ENCODE assay signal across 1 cellular context in the genomic region with DNA sequence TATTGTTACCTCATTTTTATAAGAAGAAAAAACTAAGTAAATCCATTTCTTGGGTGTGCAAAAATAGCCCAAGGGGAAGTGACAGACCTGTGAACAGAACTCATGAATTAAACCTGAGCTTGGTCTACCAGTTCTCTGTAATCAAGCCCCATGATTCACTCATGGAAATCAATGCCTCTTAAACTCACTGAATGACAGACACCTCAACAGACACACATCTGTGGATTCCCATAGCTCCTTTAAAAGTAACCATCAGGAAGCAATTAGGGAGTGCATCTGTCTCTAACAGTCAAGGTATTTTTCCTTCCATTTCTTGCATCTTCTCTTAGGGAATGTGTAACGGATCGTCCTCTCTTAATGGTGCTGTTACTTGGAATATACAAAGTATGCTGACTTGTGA.
TF ChIP-seq lines count a peak whose summit lies in the region.

No MANE protein-coding gene starts in this region.

TF ChIP-seq in SK-N-SH, 30 proteins besides CTCF, POLR2A, EP300 and RAD21 (continued from another document):
- TF ChIP-seq, protein P1, sequence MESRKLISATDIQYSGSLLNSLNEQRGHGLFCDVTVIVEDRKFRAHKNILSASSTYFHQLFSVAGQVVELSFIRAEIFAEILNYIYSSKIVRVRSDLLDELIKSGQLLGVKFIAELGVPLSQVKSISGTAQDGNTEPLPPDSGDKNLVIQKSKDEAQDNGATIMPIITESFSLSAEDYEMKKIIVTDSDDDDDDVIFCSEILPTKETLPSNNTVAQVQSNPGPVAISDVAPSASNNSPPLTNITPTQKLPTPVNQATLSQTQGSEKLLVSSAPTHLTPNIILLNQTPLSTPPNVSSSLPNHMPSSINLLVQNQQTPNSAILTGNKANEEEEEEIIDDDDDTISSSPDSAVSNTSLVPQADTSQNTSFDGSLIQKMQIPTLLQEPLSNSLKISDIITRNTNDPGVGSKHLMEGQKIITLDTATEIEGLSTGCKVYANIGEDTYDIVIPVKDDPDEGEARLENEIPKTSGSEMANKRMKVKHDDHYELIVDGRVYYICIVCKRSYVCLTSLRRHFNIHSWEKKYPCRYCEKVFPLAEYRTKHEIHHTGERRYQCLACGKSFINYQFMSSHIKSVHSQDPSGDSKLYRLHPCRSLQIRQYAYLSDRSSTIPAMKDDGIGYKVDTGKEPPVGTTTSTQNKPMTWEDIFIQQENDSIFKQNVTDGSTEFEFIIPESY (IDR thresholded peaks at IDR 0.05; ENCODE audit: borderline replicate concordance, low read depth): no peak
- no peak for TF ChIP-seq MXI1 (IDR thresholded peaks at IDR 0.05; ENCODE audit: low read depth, low read length)
- TF ChIP-seq TCF12 (IDR thresholded peaks at IDR 0.05): peak; percentile 79
- TF ChIP-seq FOSL2 (IDR thresholded peaks at IDR 0.05; ENCODE audit: borderline replicate concordance, low read depth): no peak
- TF ChIP-seq, protein P2, sequence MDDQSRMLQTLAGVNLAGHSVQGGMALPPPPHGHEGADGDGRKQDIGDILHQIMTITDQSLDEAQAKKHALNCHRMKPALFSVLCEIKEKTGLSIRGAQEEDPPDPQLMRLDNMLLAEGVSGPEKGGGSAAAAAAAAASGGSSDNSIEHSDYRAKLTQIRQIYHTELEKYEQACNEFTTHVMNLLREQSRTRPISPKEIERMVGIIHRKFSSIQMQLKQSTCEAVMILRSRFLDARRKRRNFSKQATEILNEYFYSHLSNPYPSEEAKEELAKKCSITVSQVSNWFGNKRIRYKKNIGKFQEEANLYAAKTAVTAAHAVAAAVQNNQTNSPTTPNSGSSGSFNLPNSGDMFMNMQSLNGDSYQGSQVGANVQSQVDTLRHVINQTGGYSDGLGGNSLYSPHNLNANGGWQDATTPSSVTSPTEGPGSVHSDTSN (IDR thresholded peaks at IDR 0.05): peak; percentile 62
